9 cellular contexts compared by ENCODE assay signal in the genomic region with DNA sequence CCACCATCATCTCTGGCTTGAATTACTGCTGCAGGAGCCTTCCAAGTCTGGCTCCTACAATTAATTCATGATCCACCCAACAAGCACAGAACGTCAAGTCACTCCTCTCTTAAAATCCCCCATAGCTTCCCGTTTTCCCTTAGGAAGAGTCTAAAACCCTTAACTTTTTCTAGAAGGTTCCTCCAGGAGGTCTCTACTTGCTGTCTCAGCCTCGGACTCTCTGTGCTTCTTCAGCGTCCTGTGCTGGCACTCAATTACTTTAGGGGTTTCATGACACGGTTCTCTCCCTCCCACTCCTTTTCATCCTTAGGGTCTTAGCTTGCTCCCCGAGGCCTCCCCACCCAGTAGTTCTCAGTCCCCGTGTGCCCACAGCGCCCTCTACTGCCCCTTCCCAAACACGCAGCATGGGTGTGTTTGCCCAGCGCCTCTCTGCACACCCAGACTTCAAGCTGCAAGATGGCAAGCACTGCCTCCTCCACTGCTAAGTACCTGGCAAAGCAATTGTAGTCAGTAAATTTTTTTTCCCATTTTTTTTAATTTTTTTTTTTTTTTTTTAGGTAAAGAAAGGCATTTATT. TPM values are rescaled to one million over a fixed set of nuclear protein-coding genes. Genes with fewer than 3 reads are reported as not detected.
A peak's percentile ranks its signal among the peaks of the same experiment; 100 is the strongest.
DNase-seq lines count a peak whose midpoint lies in the region; ATAC-seq and TF ChIP-seq lines count a peak whose summit lies in the region.
"Had no signal": no experiment of that assay in that cellular context is flagged by ENCODE, and none has a peak within 500 bp of the region (broad histone marks: within the 10 kb centered on the region; RNA-seq: fewer than 3 reads in every experiment).

No MANE protein-coding gene starts in this region.

- DNase-seq in CD4-positive, alpha-beta memory T cell: peak in 4 of 5 donors; percentile 21 to 51 (median 41)
- DNase-seq in HFF-Myc (ENCODE audit: extremely low read depth, low read depth): no peak
- peak; percentile 37 for DNase-seq in T-helper 2 cell treated with Interferon-gamma antibody and Interleukin-4, amounts not matched to agents 5 μg/mL and 100 μg/mL, for 36 hours (ENCODE audit: low spot score)
- DNase-seq in astrocyte of the cerebellum (ENCODE audit: low read depth): no peak
- DNase-seq in kidney tubule cell (ENCODE audit: low spot score): peak; percentile 14
- DNase-seq in stimulated activated CD8-positive, alpha-beta memory T cell treated with anti-CD3 and anti-CD28 coated beads, Interleukin-12 subunit alpha, Interleukin-12 subunit beta, amount 100 ng/mL, for 4 hours (ENCODE audit: low read depth): peak; percentile 21
- DNase-seq in NCI-H1105 (lab: John Stamatoyannopoulos, UW): no peak

- no peaks in the 10 kb centered on the region for H3K27me3 ChIP-seq in CD4-positive, alpha-beta memory T cell (ENCODE audit: insufficient read depth, low read length)

- TF ChIP-seq CTCF in HFF-Myc (IDR thresholded peaks at IDR 0.05; ENCODE audit: low read depth, low read length, missing control alignments) (peak; percentile 81), astrocyte of the cerebellum (IDR thresholded peaks at IDR 0.05; ENCODE audit: low read depth, low read length, missing control alignments) (peak; percentile 53)

- no peaks in the 10 kb centered on the region for H3K36me3 ChIP-seq in CD4-positive, alpha-beta memory T cell (ENCODE audit: insufficient read depth, low read length)

- in situ Hi-C loops in astrocyte of the cerebellum (cut with HindIII; ENCODE audit: low sequenced_read_pairs): no loop called here

- peaks cover 0 to 2% of the 10 kb centered on the region in 2 donors for H3K27me3 Mint-ChIP-seq in CD4-positive, alpha-beta memory T cell
- H3K27me3 Mint-ChIP-seq in T-helper 2 cell treated with Interferon-gamma antibody and Interleukin-4, amounts not matched to agents 5 μg/mL and 100 μg/mL, for 36 hours (ENCODE audit: low read depth): no peaks in the 10 kb centered on the region

- H3K27ac Mint-ChIP-seq in CD4-positive, alpha-beta memory T cell: peak overlapping the region in 5 of 7 donors; percentile 38 to 79 (median 66)
- H3K27ac Mint-ChIP-seq in T-helper 2 cell treated with Interferon-gamma antibody and Interleukin-4, amounts not matched to agents 5 μg/mL and 100 μg/mL, for 36 hours: no peak overlapping the region
- H3K27ac Mint-ChIP-seq: T-helper 1 cell treated with Interleukin-12 subunit alpha and Interleukin-12 subunit beta and Interleukin-4 antibody, amounts not matched to agents 30 μg/mL and 1 μg/mL, for 36 hours had no signal

- intact Hi-C loops in CD4-positive, alpha-beta memory T cell (cut with micrococcal nuclease): loop anchor here (1.0 kb wide), 1 partner anchor 25 kb away; no protein-coding TSS in a partner anchor

- H3K4me1 Mint-ChIP-seq in CD4-positive, alpha-beta memory T cell: peaks cover 10 to 23% (median 16%) of the 10 kb centered on the region in 4 donors
- H3K4me1 Mint-ChIP-seq in T-helper 2 cell treated with Interferon-gamma antibody and Interleukin-4, amounts not matched to agents 5 μg/mL and 100 μg/mL, for 36 hours (ENCODE audit: low read depth): peaks cover 3% of the 10 kb centered on the region

- no peak for ATAC-seq in GM18520 (IDR thresholded peaks at IDR 0.05; ENCODE audit: unreplicated experiment)

- peak overlapping the region in 1 of 8 donors; percentile 0 for H3K4me3 Mint-ChIP-seq in CD4-positive, alpha-beta memory T cell
- no peak overlapping the region for H3K4me3 Mint-ChIP-seq in T-helper 2 cell treated with Interferon-gamma antibody and Interleukin-4, amounts not matched to agents 5 μg/mL and 100 μg/mL, for 36 hours
- H3K4me3 Mint-ChIP-seq: T-helper 1 cell treated with Interleukin-12 subunit alpha and Interleukin-12 subunit beta and Interleukin-4 antibody, amounts not matched to agents 30 μg/mL and 1 μg/mL, for 36 hours had no signal

- POLR2A ChIA-PET in CD4-positive, alpha-beta memory T cell (lab: Charles Lee; ENCODE audit: partially characterized antibody): no interaction called here

- no peaks in the 10 kb centered on the region for H3K9me3 ChIP-seq in CD4-positive, alpha-beta memory T cell (ENCODE audit: control insufficient read depth in 1 of 2, low read length in 2 of 2)

- CTCF ChIA-PET in CD4-positive, alpha-beta memory T cell (lab: Charles Lee; ENCODE audit: partially characterized antibody): interaction anchor here (0.7 to 3.1 kb wide), 13 partner anchors 9 to 372 kb away, joined by 3 to 45 read pairs (median 5); a partner anchor contains a TSS

- peaks cover 0 to 11% (median 0%) of the 10 kb centered on the region in 8 donors for H3K9me3 Mint-ChIP-seq in CD4-positive, alpha-beta memory T cell
- H3K9me3 Mint-ChIP-seq in T-helper 2 cell treated with Interferon-gamma antibody and Interleukin-4, amounts not matched to agents 5 μg/mL and 100 μg/mL, for 36 hours: no peaks in the 10 kb centered on the region
- H3K9me3 Mint-ChIP-seq: T-helper 1 cell treated with Interleukin-12 subunit alpha and Interleukin-12 subunit beta and Interleukin-4 antibody, amounts not matched to agents 30 μg/mL and 1 μg/mL, for 36 hours had no signal

- no peak overlapping the region for H3K27ac ChIP-seq in CD4-positive, alpha-beta memory T cell (ENCODE audit: low read depth, low read length)

- H3K4me1 ChIP-seq in CD4-positive, alpha-beta memory T cell (ENCODE audit: insufficient read depth, low read length): peaks cover 6% of the 10 kb centered on the region

- no peak overlapping the region for H3K4me3 ChIP-seq in CD4-positive, alpha-beta memory T cell (ENCODE audit: low read length in 2 of 2)
- H3K4me3 ChIP-seq in HFF-Myc (replicated peaks; ENCODE audit: low read depth, low read length): no peak overlapping the region
- H3K4me3 ChIP-seq in astrocyte of the cerebellum (ENCODE audit: low read depth, low read length): no peak overlapping the region

- no peaks in the 10 kb centered on the region for H3K36me3 Mint-ChIP-seq in CD4-positive, alpha-beta memory T cell
- no peaks in the 10 kb centered on the region for H3K36me3 Mint-ChIP-seq in T-helper 2 cell treated with Interferon-gamma antibody and Interleukin-4, amounts not matched to agents 5 μg/mL and 100 μg/mL, for 36 hours (ENCODE audit: low read depth)

RNA-seq across cellular contexts. Expression of a gene that starts 25.8 kb away (rescaled TPM):
- 10 to 100 TPM; 28.4 to 30.2 TPM for total RNA-seq in CD4-positive, alpha-beta memory T cell
- 1 to 10 TPM in 1 of 2 donors, not detected in 1; 2.0 TPM for polyA plus RNA-seq in CD4-positive, alpha-beta memory T cell

RNA-seq across cellular contexts. Expression of a gene that starts 52.7 kb away (rescaled TPM):
- total RNA-seq in CD4-positive, alpha-beta memory T cell: not detected
- not detected for polyA plus RNA-seq in CD4-positive, alpha-beta memory T cell

Comparison
In these comparisons a context has a peak if more than half of its experiments do, and no peak if none do; other contexts are left out.
1. DNase-seq: peak in CD4-positive, alpha-beta memory T cell (4 of 5), T-helper 2 cell treated with Interferon-gamma antibody and Interleukin-4, amounts not matched to agents 5 μg/mL and 100 μg/mL, for 36 hours (single experiment), kidney tubule cell (single experiment) and stimulated activated CD8-positive, alpha-beta memory T cell treated with anti-CD3 and anti-CD28 coated beads, Interleukin-12 subunit alpha, Interleukin-12 subunit beta, amount 100 ng/mL, for 4 hours (single experiment); none in HFF-Myc (single experiment), astrocyte of the cerebellum (single experiment) and NCI-H1105 (single experiment).